ENCODE assay signal across 1 cellular context in genomic region chr1:153888518-153888917, GRCh38.
TF ChIP-seq lines count a peak whose summit lies in the region.

No MANE protein-coding gene starts in this region.

TF ChIP-seq in HepG2, 621 proteins besides CTCF, POLR2A, EP300 and RAD21:
- TF ChIP-seq PCBP1 (IDR thresholded peaks at IDR 0.05; ENCODE audit: borderline replicate concordance, low read depth, low read length) (no peak), IRF2 (CRISPR knock-in tag; IDR thresholded peaks at IDR 0.05) (no peak), HCFC1 (IDR thresholded peaks at IDR 0.05; ENCODE audit: low read depth, low read length) (no peak), FOSL2 (CRISPR knock-in tag; IDR thresholded peaks at IDR 0.05) (no peak), ATF1 (CRISPR knock-in tag; IDR thresholded peaks at IDR 0.05) (no peak), EEA1 (CRISPR knock-in tag; IDR thresholded peaks at IDR 0.05; ENCODE audit: borderline replicate concordance) (no peak), ZBTB44 (CRISPR knock-in tag; IDR thresholded peaks at IDR 0.05) (no peak), PHF20 (CRISPR knock-in tag; IDR thresholded peaks at IDR 0.05) (no peak), ZNF749 (CRISPR knock-in tag; IDR thresholded peaks at IDR 0.05; ENCODE audit: borderline replicate concordance) (no peak), CC2D1A (CRISPR knock-in tag; IDR thresholded peaks at IDR 0.05) (no peak), HMGA1 (CRISPR knock-in tag; conservative IDR thresholded peaks at IDR 0.05) (no peak), BORCS8-MEF2B (CRISPR knock-in tag; IDR thresholded peaks at IDR 0.05) (no peak)
- TF ChIP-seq, protein P1, sequence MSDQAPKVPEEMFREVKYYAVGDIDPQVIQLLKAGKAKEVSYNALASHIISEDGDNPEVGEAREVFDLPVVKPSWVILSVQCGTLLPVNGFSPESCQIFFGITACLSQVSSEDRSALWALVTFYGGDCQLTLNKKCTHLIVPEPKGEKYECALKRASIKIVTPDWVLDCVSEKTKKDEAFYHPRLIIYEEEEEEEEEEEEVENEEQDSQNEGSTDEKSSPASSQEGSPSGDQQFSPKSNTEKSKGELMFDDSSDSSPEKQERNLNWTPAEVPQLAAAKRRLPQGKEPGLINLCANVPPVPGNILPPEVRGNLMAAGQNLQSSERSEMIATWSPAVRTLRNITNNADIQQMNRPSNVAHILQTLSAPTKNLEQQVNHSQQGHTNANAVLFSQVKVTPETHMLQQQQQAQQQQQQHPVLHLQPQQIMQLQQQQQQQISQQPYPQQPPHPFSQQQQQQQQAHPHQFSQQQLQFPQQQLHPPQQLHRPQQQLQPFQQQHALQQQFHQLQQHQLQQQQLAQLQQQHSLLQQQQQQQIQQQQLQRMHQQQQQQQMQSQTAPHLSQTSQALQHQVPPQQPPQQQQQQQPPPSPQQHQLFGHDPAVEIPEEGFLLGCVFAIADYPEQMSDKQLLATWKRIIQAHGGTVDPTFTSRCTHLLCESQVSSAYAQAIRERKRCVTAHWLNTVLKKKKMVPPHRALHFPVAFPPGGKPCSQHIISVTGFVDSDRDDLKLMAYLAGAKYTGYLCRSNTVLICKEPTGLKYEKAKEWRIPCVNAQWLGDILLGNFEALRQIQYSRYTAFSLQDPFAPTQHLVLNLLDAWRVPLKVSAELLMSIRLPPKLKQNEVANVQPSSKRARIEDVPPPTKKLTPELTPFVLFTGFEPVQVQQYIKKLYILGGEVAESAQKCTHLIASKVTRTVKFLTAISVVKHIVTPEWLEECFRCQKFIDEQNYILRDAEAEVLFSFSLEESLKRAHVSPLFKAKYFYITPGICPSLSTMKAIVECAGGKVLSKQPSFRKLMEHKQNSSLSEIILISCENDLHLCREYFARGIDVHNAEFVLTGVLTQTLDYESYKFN (CRISPR knock-in tag; conservative IDR thresholded peaks at IDR 0.05), result no peak
